Comparison of ENCODE assay signal across 33 cellular contexts in genomic region chr5:166356096-166356495, GRCh38.
"Had no signal": no experiment of that assay in that cellular context is flagged by ENCODE, and none has a peak within 500 bp of the region (broad histone marks: within the 10 kb centered on the region; RNA-seq: fewer than 3 reads in every experiment).

No MANE protein-coding gene starts in this region.

- H3K4me3 Mint-ChIP-seq: activated B cell treated with CpG ODN at 0.5 μM for 24 hours; activated CD8-positive, alpha-beta memory T cell treated with anti-CD3 and anti-CD28 coated beads, Interleukin-2, amount 10 ng/mL, durations not matched to agents 7 days and 5 days; activated CD8-positive, alpha-beta T cell treated with anti-CD3 and anti-CD28 coated beads, Interleukin-2, amount 10 ng/mL, durations not matched to agents 7 days and 5 days; activated naive CD4-positive, alpha-beta T cell treated with anti-CD3 and anti-CD28 coated beads, Interleukin-2, amount 10 ng/mL, durations not matched to agents 7 days and 5 days; activated naive CD8-positive, alpha-beta T cell treated with anti-CD3 and anti-CD28 coated beads, Interleukin-2, amount 10 ng/mL, durations not matched to agents 7 days and 5 days; effector memory CD8-positive, alpha-beta T cell; T-cell; T-helper 1 cell treated with Interleukin-12 subunit alpha and Interleukin-12 subunit beta and Interleukin-4 antibody, amounts not matched to agents 30 μg/mL and 1 μg/mL, for 36 hours had no signal

- H3K36me3 Mint-ChIP-seq: activated CD8-positive, alpha-beta memory T cell treated with anti-CD3 and anti-CD28 coated beads, Interleukin-2, amount 10 ng/mL, durations not matched to agents 7 days and 5 days; activated naive CD4-positive, alpha-beta T cell treated with anti-CD3 and anti-CD28 coated beads, Interleukin-2, amount 10 ng/mL, durations not matched to agents 7 days and 5 days; activated naive CD4-positive, alpha-beta T cell treated with anti-CD3 and anti-CD28 coated beads, Interleukin-2, amount 50 U/mL, for 72 hours; activated naive CD8-positive, alpha-beta T cell treated with anti-CD3 and anti-CD28 coated beads, Interleukin-2, amount 10 ng/mL, durations not matched to agents 7 days and 5 days; T-cell had no signal

- H3K27me3 Mint-ChIP-seq: activated B cell treated with CpG ODN at 0.5 μM for 24 hours; activated CD8-positive, alpha-beta memory T cell treated with anti-CD3 and anti-CD28 coated beads, Interleukin-2, amount 10 ng/mL, durations not matched to agents 7 days and 5 days; activated naive CD4-positive, alpha-beta T cell treated with anti-CD3 and anti-CD28 coated beads, Interleukin-2, amount 10 ng/mL, durations not matched to agents 7 days and 5 days; activated naive CD8-positive, alpha-beta T cell treated with anti-CD3 and anti-CD28 coated beads, Interleukin-2, amount 10 ng/mL, durations not matched to agents 7 days and 5 days; effector memory CD8-positive, alpha-beta T cell; T-cell had no signal

- H3K27me3 ChIP-seq: body of pancreas, esophagus muscularis mucosa, foreskin keratinocyte, gastrocnemius medialis, heart right ventricle had no signal

- H3K36me3 ChIP-seq: esophagus muscularis mucosa, gastrocnemius medialis, heart right ventricle, WERI-Rb-1 had no signal

- DNase-seq: activated B cell treated with CpG ODN at 0.5 μM for 24 hours; activated CD4-positive, alpha-beta T cell treated with anti-CD3 and anti-CD28 coated beads for 48 hours; activated CD4-positive, alpha-beta T cell treated with anti-CD3 and anti-CD28 coated beads, Interleukin-2, amount 50 U/mL, for 1 hour; activated CD4-positive, alpha-beta T cell treated with anti-CD3 and anti-CD28 coated beads, Interleukin-2, amount 50 U/mL, for 48 hours; activated CD8-positive, alpha-beta memory T cell treated with anti-CD3 and anti-CD28 coated beads, Interleukin-2, amount 10 ng/mL, durations not matched to agents 7 days and 5 days; activated CD8-positive, alpha-beta memory T cell treated with anti-CD3 and anti-CD28 coated beads, Interleukin-2, amount 50 U/mL, for 4 hours; activated CD8-positive, alpha-beta T cell treated with anti-CD3 and anti-CD28 coated beads, Interleukin-2, amount 10 ng/mL, durations not matched to agents 7 days and 5 days; activated gamma-delta T cell; activated naive CD4-positive, alpha-beta T cell; activated naive CD4-positive, alpha-beta T cell treated with anti-CD3 and anti-CD28 coated beads, Interleukin-2, amount 10 ng/mL, durations not matched to agents 7 days and 5 days; activated naive CD8-positive, alpha-beta T cell treated with anti-CD3 and anti-CD28 coated beads, Interleukin-2, amount 10 ng/mL, durations not matched to agents 7 days and 5 days; activated T-cell treated with anti-CD3 and anti-CD28 coated beads, Interleukin-2, amount 50 U/mL, for 1 hour; activated T-cell treated with anti-CD3 and anti-CD28 coated beads, Interleukin-2, amount 50 U/mL, for 48 hours; amniotic stem cell; anterior cingulate cortex; body of pancreas; caudate nucleus; cortex of kidney; dermis blood vessel endothelial cell; effector CD4-positive, alpha-beta T cell; effector memory CD8-positive, alpha-beta T cell; erythroblast; gastrocnemius medialis; heart right ventricle; T-cell; T-helper 9 cell; WERI-Rb-1 had no signal

- H3K4me1 Mint-ChIP-seq: activated B cell treated with CpG ODN at 0.5 μM for 24 hours; activated CD8-positive, alpha-beta memory T cell treated with anti-CD3 and anti-CD28 coated beads, Interleukin-2, amount 10 ng/mL, durations not matched to agents 7 days and 5 days; activated naive CD4-positive, alpha-beta T cell treated with anti-CD3 and anti-CD28 coated beads, Interleukin-2, amount 10 ng/mL, durations not matched to agents 7 days and 5 days; activated naive CD8-positive, alpha-beta T cell treated with anti-CD3 and anti-CD28 coated beads, Interleukin-2, amount 10 ng/mL, durations not matched to agents 7 days and 5 days; T-cell had no signal

- H3K4me1 ChIP-seq: body of pancreas, esophagus muscularis mucosa, foreskin keratinocyte, gastrocnemius medialis, heart right ventricle had no signal

- H3K4me3 ChIP-seq: body of pancreas, esophagus muscularis mucosa, gastrocnemius medialis, heart right ventricle had no signal

- H3K27ac ChIP-seq: body of pancreas, esophagus muscularis mucosa, foreskin keratinocyte, gastrocnemius medialis, heart right ventricle, WERI-Rb-1 had no signal

- ATAC-seq: activated CD4-positive, CD25-positive, alpha-beta regulatory T cell treated with anti-CD3 and anti-CD28 coated beads, Interleukin-2, amount 50 U/mL, for 24 hours; activated CD8-positive, alpha-beta memory T cell treated with anti-CD3 and anti-CD28 coated beads, Interleukin-2, amount 10 ng/mL, durations not matched to agents 7 days and 5 days; activated CD8-positive, alpha-beta T cell treated with anti-CD3 and anti-CD28 coated beads, Interleukin-2, amount 10 ng/mL, durations not matched to agents 7 days and 5 days; activated naive CD4-positive, alpha-beta T cell treated with anti-CD3 and anti-CD28 coated beads, Interleukin-2, amount 50 U/mL, for 72 hours; body of pancreas; effector memory CD8-positive, alpha-beta T cell; foreskin keratinocyte; gastrocnemius medialis; heart right ventricle; T-cell had no signal

- H3K9me3 ChIP-seq: body of pancreas, esophagus muscularis mucosa, gastrocnemius medialis had no signal

- H3K27ac Mint-ChIP-seq: activated B cell treated with CpG ODN at 0.5 μM for 24 hours; activated CD8-positive, alpha-beta memory T cell treated with anti-CD3 and anti-CD28 coated beads, Interleukin-2, amount 10 ng/mL, durations not matched to agents 7 days and 5 days; activated CD8-positive, alpha-beta T cell treated with anti-CD3 and anti-CD28 coated beads, Interleukin-2, amount 10 ng/mL, durations not matched to agents 7 days and 5 days; activated naive CD4-positive, alpha-beta T cell treated with anti-CD3 and anti-CD28 coated beads, Interleukin-2, amount 10 ng/mL, durations not matched to agents 7 days and 5 days; activated naive CD4-positive, alpha-beta T cell treated with anti-CD3 and anti-CD28 coated beads, Interleukin-2, amount 50 U/mL, for 72 hours; activated naive CD8-positive, alpha-beta T cell treated with anti-CD3 and anti-CD28 coated beads, Interleukin-2, amount 10 ng/mL, durations not matched to agents 7 days and 5 days; effector memory CD8-positive, alpha-beta T cell; T-cell; T-helper 1 cell treated with Interleukin-12 subunit alpha and Interleukin-12 subunit beta and Interleukin-4 antibody, amounts not matched to agents 30 μg/mL and 1 μg/mL, for 36 hours had no signal

- FAIRE-seq: colon had no signal
